In the genomic region with DNA sequence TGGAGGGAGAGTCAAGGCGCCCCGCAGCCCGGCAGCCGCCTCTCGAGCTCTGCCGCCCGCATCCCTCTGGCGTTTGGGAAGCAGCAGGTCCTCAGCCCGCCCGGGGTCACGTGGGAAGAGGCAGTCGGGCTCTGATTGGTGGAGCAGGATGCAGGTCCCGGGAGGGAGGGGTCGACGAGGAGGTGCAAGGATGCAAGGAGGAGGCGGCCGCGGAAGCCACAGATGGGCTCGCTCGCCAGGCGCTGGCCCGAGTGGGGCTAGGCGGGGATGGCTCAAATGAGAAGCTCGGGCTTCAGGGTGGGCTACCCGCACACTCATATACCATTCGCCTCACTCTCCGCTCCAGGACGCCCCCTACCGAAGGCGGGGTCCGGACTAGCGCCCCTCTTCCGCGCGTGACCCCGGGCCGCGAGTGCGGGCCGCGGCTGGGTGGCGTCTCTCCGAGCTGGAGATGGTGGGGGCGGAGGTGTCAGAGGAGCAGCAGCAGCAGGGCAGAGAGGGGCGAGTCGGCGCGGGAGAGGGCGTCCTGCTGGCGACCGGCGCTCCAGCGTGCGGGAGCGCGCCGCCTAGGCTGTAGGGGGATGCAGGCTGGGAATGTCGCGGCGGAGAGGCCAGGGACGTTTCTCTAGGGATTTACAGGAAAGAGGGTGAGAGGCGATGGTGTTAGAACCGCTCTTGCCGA, we compare ENCODE assay signal across 9 cellular contexts. TPM values are rescaled to one million over a fixed set of nuclear protein-coding genes. Genes with fewer than 3 reads are reported as not detected.
DNase-seq lines count a peak whose midpoint lies in the region; ATAC-seq, FAIRE-seq and TF ChIP-seq lines count a peak whose summit lies in the region.
"Had no signal": no experiment of that assay in that cellular context is flagged by ENCODE, and none has a peak within 500 bp of the region (broad histone marks: within the 10 kb centered on the region; RNA-seq: fewer than 3 reads in every experiment).

A gene with protein sequence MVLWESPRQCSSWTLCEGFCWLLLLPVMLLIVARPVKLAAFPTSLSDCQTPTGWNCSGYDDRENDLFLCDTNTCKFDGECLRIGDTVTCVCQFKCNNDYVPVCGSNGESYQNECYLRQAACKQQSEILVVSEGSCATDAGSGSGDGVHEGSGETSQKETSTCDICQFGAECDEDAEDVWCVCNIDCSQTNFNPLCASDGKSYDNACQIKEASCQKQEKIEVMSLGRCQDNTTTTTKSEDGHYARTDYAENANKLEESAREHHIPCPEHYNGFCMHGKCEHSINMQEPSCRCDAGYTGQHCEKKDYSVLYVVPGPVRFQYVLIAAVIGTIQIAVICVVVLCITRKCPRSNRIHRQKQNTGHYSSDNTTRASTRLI (minus strand): TSS at position 68 of the 682 bp plus-strand sequence. CDS start 409 bp downstream, outside the sequence.

- no peaks in the 10 kb centered on the region for H3K9me3 ChIP-seq in A549
- H3K9me3 ChIP-seq in neural cell (ENCODE audit: low read length) = no peaks in the 10 kb centered on the region
- H3K9me3 ChIP-seq in tibial nerve = no peaks in the 10 kb centered on the region

- H3K27ac ChIP-seq in A549 (peak within 1 kb of the TSS in 1 of 2 experiments; percentile 47; a peak in 3 of 6 replicates), neural cell (ENCODE audit: low read length) (peak within 1 kb of the TSS; percentile 79), tibial nerve (no peak within 1 kb of the TSS)

- POLR2A ChIA-PET in A549 (lab: Yijun Ruan, JAX) = no interaction called here

- H3K4me3 ChIP-seq in A549 = peak within 1 kb of the TSS; percentile 52
- H3K4me3 ChIP-seq in neural cell (ENCODE audit: low read length) = peak within 1 kb of the TSS; percentile 82
- peak within 1 kb of the TSS; percentile 23 to 53 (median 44) for H3K4me3 ChIP-seq in tibial nerve

- no peak for TF ChIP-seq POLR2A in A549 (IDR thresholded peaks at IDR 0.05; ENCODE audit: low read length)
- TF ChIP-seq POLR2A in tibial nerve (IDR thresholded peaks at IDR 0.05) = no peak

- peak within 1 kb of the TSS; percentile 88 for H2AFZ ChIP-seq in neural cell (ENCODE audit: low read depth, low read length)

- no peak for FAIRE-seq in A549 (lab: Jason Lieb, UNC)

- H3K4me1 ChIP-seq in A549 (peaks cover 8% of the 10 kb centered on the region; the same call in 1 of the 3 replicates), tibial nerve (peaks cover 0 to 40% (median 30%) of the 10 kb centered on the region in 4 donors)

- no peaks in the 10 kb centered on the region for H3K9me2 ChIP-seq in neural cell (ENCODE audit: insufficient read depth, low read length)

- WGBS in A549 (ENCODE audit: missing lambda C conversion rate) = 4% methylated on average over 39 of the region's 64 CpGs
- WGBS in tibial nerve, 2 donors = 1 to 2% methylated on average over 53 of the region's 64 CpGs

- peak; percentile 62 for TF ChIP-seq CTCF in A549 (IDR thresholded peaks at IDR 0.05)
- peak; percentile 85 for TF ChIP-seq CTCF in neural cell (IDR thresholded peaks at IDR 0.05; ENCODE audit: poor library complexity, severe bottlenecking)
- peak in 1 of 5 experiments; percentile 8 for TF ChIP-seq CTCF in tibial nerve (IDR thresholded peaks at IDR 0.05)

- CTCF ChIA-PET in A549 (lab: Yijun Ruan, JAX) = interaction anchor here (0.9 to 2.1 kb wide), 12 partner anchors 9 to 643 kb away, joined by 3 to 6 read pairs (median 3); no protein-coding TSS in a partner anchor

- no peaks in the 10 kb centered on the region for H3F3A ChIP-seq in neural cell (ENCODE audit: insufficient read depth, low read length, poor library complexity, severe bottlenecking)

- H3K4me2 ChIP-seq in A549 = peak within 1 kb of the TSS; percentile 98
- H3K4me2 ChIP-seq in neural cell (ENCODE audit: low read length) = peak within 1 kb of the TSS; percentile 88

- H3K9ac ChIP-seq in neural cell (ENCODE audit: low read length) = peak within 1 kb of the TSS; percentile 80

- ATAC-seq in A549 (peak; percentile 86 to 94), HG03439 (IDR thresholded peaks at IDR 0.05; ENCODE audit: unreplicated experiment) (peak; percentile 74)

- peak; percentile 81 to 95 for DNase-seq in A549 (ENCODE audit: low read depth in 1 of 2, low spot score in 1 of 2)
- peak; percentile 30 for DNase-seq in GM19238 (ENCODE audit: insufficient read length, low spot score)
- peak; percentile 71 for DNase-seq in NCI-H82 treated with DMSO at 0.1 percent for 48 hours (lab: John Stamatoyannopoulos, UW; ENCODE audit: unreplicated experiment)
- peak; percentile 38 for DNase-seq in activated naive CD4-positive, alpha-beta T cell treated with anti-CD3 and anti-CD28 coated beads, Interleukin-2, amount 50 U/mL, for 16 hours
- DNase-seq in germinal center (ENCODE audit: low spot score) = peak; percentile 59
- peak; percentile 14 to 21 for DNase-seq in tibial nerve (ENCODE audit: low spot score in 2 of 2)
- DNase-seq: DND-41 had no signal

- peak in 1 of 2 experiments; percentile 27; a peak in 2 of 5 replicates for TF ChIP-seq RAD21 in A549 (conservative IDR thresholded peaks at IDR 0.05 in 1 of 2, IDR thresholded peaks at IDR 0.05 in 1 of 2)
- TF ChIP-seq RAD21 in neural cell (conservative IDR thresholded peaks at IDR 0.05) = peak; percentile 52

- TF ChIP-seq EP300 in A549 (IDR thresholded peaks at IDR 0.05) (no peak), neural cell (conservative IDR thresholded peaks at IDR 0.05; ENCODE audit: poor library complexity, severe bottlenecking) (peak; percentile 54), tibial nerve (IDR thresholded peaks at IDR 0.05) (no peak)

- peaks cover 6% of the 10 kb centered on the region for H3K36me3 ChIP-seq in neural cell (ENCODE audit: insufficient read depth, low read length)
- H3K36me3 ChIP-seq in tibial nerve = no peaks in the 10 kb centered on the region

- H4K20me1 ChIP-seq in neural cell (ENCODE audit: insufficient read depth) = no peaks in the 10 kb centered on the region

- H3K79me2 ChIP-seq in neural cell (replicated peaks; ENCODE audit: insufficient read depth, low read length) = peaks cover 9% of the 10 kb centered on the region

- H3K27me3 ChIP-seq in neural cell (ENCODE audit: insufficient read depth, low read depth, low read length) = peaks cover 32% of the 10 kb centered on the region
- H3K27me3 ChIP-seq in tibial nerve = peaks cover 7 to 91% of the 10 kb centered on the region in 2 donors

TF ChIP-seq in A549, 52 proteins besides CTCF, POLR2A, EP300 and RAD21 (continues in another document):
- TF ChIP-seq, protein P1, sequence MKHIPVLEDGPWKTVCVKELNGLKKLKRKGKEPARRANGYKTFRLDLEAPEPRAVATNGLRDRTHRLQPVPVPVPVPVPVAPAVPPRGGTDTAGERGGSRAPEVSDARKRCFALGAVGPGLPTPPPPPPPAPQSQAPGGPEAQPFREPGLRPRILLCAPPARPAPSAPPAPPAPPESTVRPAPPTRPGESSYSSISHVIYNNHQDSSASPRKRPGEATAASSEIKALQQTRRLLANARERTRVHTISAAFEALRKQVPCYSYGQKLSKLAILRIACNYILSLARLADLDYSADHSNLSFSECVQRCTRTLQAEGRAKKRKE (CRISPR knock-in tag; IDR thresholded peaks at IDR 0.05; ENCODE audit: low read depth) = no peak
- TF ChIP-seq MAFK (IDR thresholded peaks at IDR 0.05; ENCODE audit: partially characterized antibody) (no peak), HOXB5 (CRISPR knock-in tag; IDR thresholded peaks at IDR 0.05) (no peak), JUN (IDR thresholded peaks at IDR 0.05) (no peak), SMC3 (IDR thresholded peaks at IDR 0.05) (peak; percentile 17; the same call in 1 of the 3 replicates), ESRRA (IDR thresholded peaks at IDR 0.05; ENCODE audit: borderline replicate concordance, low read length) (no peak)
- TF ChIP-seq, protein P2, sequence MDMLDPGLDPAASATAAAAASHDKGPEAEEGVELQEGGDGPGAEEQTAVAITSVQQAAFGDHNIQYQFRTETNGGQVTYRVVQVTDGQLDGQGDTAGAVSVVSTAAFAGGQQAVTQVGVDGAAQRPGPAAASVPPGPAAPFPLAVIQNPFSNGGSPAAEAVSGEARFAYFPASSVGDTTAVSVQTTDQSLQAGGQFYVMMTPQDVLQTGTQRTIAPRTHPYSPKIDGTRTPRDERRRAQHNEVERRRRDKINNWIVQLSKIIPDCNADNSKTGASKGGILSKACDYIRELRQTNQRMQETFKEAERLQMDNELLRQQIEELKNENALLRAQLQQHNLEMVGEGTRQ (IDR thresholded peaks at IDR 0.05) = peak; percentile 85

TF ChIP-seq in neural cell, 6 proteins besides CTCF, POLR2A, EP300 and RAD21 (continues in another document):
- TF ChIP-seq MXI1 (conservative IDR thresholded peaks at IDR 0.05; ENCODE audit: poor library complexity, severe bottlenecking) = peak; percentile 27
- no peak for TF ChIP-seq TAF1 (IDR thresholded peaks at IDR 0.05; ENCODE audit: low read depth)
- peak; percentile 66 for TF ChIP-seq SMC3 (conservative IDR thresholded peaks at IDR 0.05; ENCODE audit: poor library complexity)
- peak; percentile 57 for TF ChIP-seq POLR2AphosphoS5 (IDR thresholded peaks at IDR 0.05)

RNA-seq across cellular contexts. Expression of the gene that starts here (rescaled TPM):
- polyA plus RNA-seq in A549 (2011; rRNA removed) (0.30 and 0.32 TPM in 2 replicates), A549 (2017; fragmentation: RNase III; extraction: RNeasy Plus Mini Kit Qiagen cat#74134 plus additional on column Dnase treatment) (0.29 to 0.70 TPM (median 0.46 TPM) in 3 replicates), neural cell (24.6 and 29.1 TPM in 2 replicates)
- 0.22 and 0.35 TPM in 2 replicates for polyA plus RNA-seq in A549 (2012; cell fraction: cytosol; rRNA removed)
- 0.18 and 0.24 TPM in 2 replicates for polyA plus RNA-seq in A549 (2012; cell fraction: nucleus; rRNA removed)
- polyA minus RNA-seq in A549 (2011; rRNA and poly(A)+ RNA removed) = 0.08 TPM in 1 of 2 replicates, not detected in the other
- polyA minus RNA-seq in neural cell = 33.6 and 36.7 TPM in 2 replicates
- total RNA-seq in tibial nerve = not detected

Comparison
In these comparisons a context has a peak if more than half of its experiments do, and no peak if none do; other contexts are left out.
1. RNA of the gene that starts here (polyA plus RNA-seq): 24.6 to 29.1 TPM in neural cell; 0.18 to 0.70 TPM in A549; every median in the first group is over 10 times any median in the second.
2. Peak in DNase-seq, ATAC-seq, H3K4me3 ChIP-seq and H3K4me2 ChIP-seq in A549; RNA of the gene not detected or under 1 TPM.
3. Peak in DNase-seq and H3K4me3 ChIP-seq in tibial nerve; RNA of the gene not detected or under 1 TPM.
4. DNase-seq: peak in every context shown above with its lines; median percentile 88 in A549; 71 in NCI-H82 treated with DMSO at 0.1 percent for 48 hours; 59 in germinal center; 38 in activated naive CD4-positive, alpha-beta T cell treated with anti-CD3 and anti-CD28 coated beads, Interleukin-2, amount 50 U/mL, for 16 hours; 30 in GM19238; 18 in tibial nerve.
5. Peak in every context shown above with its lines, with median percentiles within 50 percentile points of each other: H3K4me3 ChIP-seq.